16 cellular contexts compared by ENCODE assay signal in the genomic region with DNA sequence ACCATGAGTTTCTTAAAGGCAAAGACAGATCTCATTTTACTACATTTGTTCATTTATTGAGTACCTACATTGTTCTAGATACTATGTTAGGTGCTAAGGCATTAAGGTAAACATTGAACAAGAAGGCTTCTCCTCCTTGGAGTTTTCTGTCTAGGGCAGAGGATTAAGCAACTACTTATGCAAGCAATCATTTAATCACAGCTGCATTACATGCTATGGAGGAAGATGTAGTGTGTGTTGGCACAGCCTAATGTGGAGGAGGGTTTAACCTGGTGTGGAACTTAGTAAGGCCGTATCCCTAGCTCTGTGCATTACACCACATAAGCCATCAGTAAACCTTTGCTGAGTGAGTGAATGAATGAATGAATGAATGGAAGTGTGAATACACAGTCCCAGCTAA.
DNase-seq lines count a peak whose midpoint lies in the region; ATAC-seq and TF ChIP-seq lines count a peak whose summit lies in the region.
"Had no signal": no experiment of that assay in that cellular context is flagged by ENCODE, and none has a peak within 500 bp of the region (broad histone marks: within the 10 kb centered on the region; RNA-seq: fewer than 3 reads in every experiment).

No MANE protein-coding gene starts in this region.

- CTCF ChIA-PET in activated CD4-positive, alpha-beta memory T cell treated with anti-CD3 and anti-CD28 coated beads for 36 hours (lab: Charles Lee): no interaction called here

- no peak for ATAC-seq in GM21447 (IDR thresholded peaks at IDR 0.05; ENCODE audit: unreplicated experiment)
- ATAC-seq in GM18505 (IDR thresholded peaks at IDR 0.05; ENCODE audit: unreplicated experiment): no peak

- no peaks in the 10 kb centered on the region for H3K36me3 ChIP-seq in KOPT-K1 (ENCODE audit: insufficient read depth, low read length)
- H3K36me3 ChIP-seq: Peyer's patch had no signal

- H3K27ac ChIP-seq in KOPT-K1 (ENCODE audit: low read depth, low read length, poor library complexity, severe bottlenecking): peak overlapping the region; percentile 80
- H3K27ac ChIP-seq: Peyer's patch had no signal

- H3K4me1 Mint-ChIP-seq in osteocyte (ENCODE audit: unreplicated experiment): peaks cover 66% of the 10 kb centered on the region
- H3K4me1 Mint-ChIP-seq in activated CD4-positive, alpha-beta memory T cell treated with anti-CD3 and anti-CD28 coated beads for 36 hours (ENCODE audit: low read depth): peaks cover 7% of the 10 kb centered on the region

- DNase-seq in NCI-H226 (peak; percentile 71), epithelial cell of esophagus (ENCODE audit: low read depth) (peak; percentile 77), osteocyte (ENCODE audit: extremely low spot score, unreplicated experiment) (no peak)
- DNase-seq in activated CD4-positive, alpha-beta memory T cell treated with anti-CD3 and anti-CD28 coated beads for 36 hours: no peak
- no peak for DNase-seq in NK-92 treated with Interleukin-12 subunit alpha and Interleukin-12 subunit beta, amount 100 ng/mL, for 24 hours (lab: John Stamatoyannopoulos, UW)
- DNase-seq: GOT3, Kasumi-1, NCI-H1048, NCI-H1694 treated with DMSO at 0.1 percent for 48 hours, NCI-H446, Peyer's patch, Right ventricle myocardium superior, SK-N-SH had no signal

- H3K27ac Mint-ChIP-seq in osteocyte (ENCODE audit: unreplicated experiment): peak overlapping the region; percentile 86
- H3K27ac Mint-ChIP-seq in activated CD4-positive, alpha-beta memory T cell treated with anti-CD3 and anti-CD28 coated beads for 36 hours: no peak overlapping the region

- POLR2A ChIA-PET in activated CD4-positive, alpha-beta memory T cell treated with anti-CD3 and anti-CD28 coated beads for 36 hours (lab: Charles Lee): no interaction called here

- intact Hi-C loops in activated CD4-positive, alpha-beta memory T cell treated with anti-CD3 and anti-CD28 coated beads for 36 hours (cut with micrococcal nuclease): no loop called here

- no peak overlapping the region for H3K4me3 Mint-ChIP-seq in osteocyte (ENCODE audit: unreplicated experiment)
- no peak overlapping the region for H3K4me3 Mint-ChIP-seq in activated CD4-positive, alpha-beta memory T cell treated with anti-CD3 and anti-CD28 coated beads for 36 hours

- no peak for TF ChIP-seq POLR2A in GM18505 (IDR thresholded peaks at IDR 0.05; ENCODE audit: borderline replicate concordance, extremely low read depth, insufficient read depth, insufficient read length)

- TF ChIP-seq CTCF in epithelial cell of esophagus (IDR thresholded peaks at IDR 0.05; ENCODE audit: insufficient read depth, low read depth, low read length, missing control alignments) (no peak), osteocyte (IDR thresholded peaks at IDR 0.05) (no peak)

- no peaks in the 10 kb centered on the region for H3K36me3 Mint-ChIP-seq in osteocyte (ENCODE audit: unreplicated experiment)
- no peaks in the 10 kb centered on the region for H3K36me3 Mint-ChIP-seq in activated CD4-positive, alpha-beta memory T cell treated with anti-CD3 and anti-CD28 coated beads for 36 hours

- H3K4me3 ChIP-seq in epithelial cell of esophagus (ENCODE audit: low read length): no peak overlapping the region
- H3K4me3 ChIP-seq: Peyer's patch had no signal

- no peaks in the 10 kb centered on the region for H3K27me3 Mint-ChIP-seq in osteocyte (ENCODE audit: unreplicated experiment)
- peaks cover 2% of the 10 kb centered on the region for H3K27me3 Mint-ChIP-seq in activated CD4-positive, alpha-beta memory T cell treated with anti-CD3 and anti-CD28 coated beads for 36 hours

- H3K9me3 Mint-ChIP-seq in osteocyte (ENCODE audit: unreplicated experiment): no peaks in the 10 kb centered on the region
- no peaks in the 10 kb centered on the region for H3K9me3 Mint-ChIP-seq in activated CD4-positive, alpha-beta memory T cell treated with anti-CD3 and anti-CD28 coated beads for 36 hours

- H3K9me3 ChIP-seq in KOPT-K1 (ENCODE audit: insufficient read depth, low read length, poor library complexity, severe bottlenecking): no peaks in the 10 kb centered on the region
- H3K9me3 ChIP-seq: Peyer's patch, SK-N-SH had no signal

Comparison
In these comparisons a context has a peak if more than half of its experiments do, and no peak if none do; other contexts are left out.
1. DNase-seq: peak in NCI-H226 (single experiment) and epithelial cell of esophagus (single experiment); none in osteocyte (single experiment), activated CD4-positive, alpha-beta memory T cell treated with anti-CD3 and anti-CD28 coated beads for 36 hours (single experiment) and NK-92 treated with Interleukin-12 subunit alpha and Interleukin-12 subunit beta, amount 100 ng/mL, for 24 hours (single experiment).